ENCODE assay signal across 1 cellular context in the genomic region with DNA sequence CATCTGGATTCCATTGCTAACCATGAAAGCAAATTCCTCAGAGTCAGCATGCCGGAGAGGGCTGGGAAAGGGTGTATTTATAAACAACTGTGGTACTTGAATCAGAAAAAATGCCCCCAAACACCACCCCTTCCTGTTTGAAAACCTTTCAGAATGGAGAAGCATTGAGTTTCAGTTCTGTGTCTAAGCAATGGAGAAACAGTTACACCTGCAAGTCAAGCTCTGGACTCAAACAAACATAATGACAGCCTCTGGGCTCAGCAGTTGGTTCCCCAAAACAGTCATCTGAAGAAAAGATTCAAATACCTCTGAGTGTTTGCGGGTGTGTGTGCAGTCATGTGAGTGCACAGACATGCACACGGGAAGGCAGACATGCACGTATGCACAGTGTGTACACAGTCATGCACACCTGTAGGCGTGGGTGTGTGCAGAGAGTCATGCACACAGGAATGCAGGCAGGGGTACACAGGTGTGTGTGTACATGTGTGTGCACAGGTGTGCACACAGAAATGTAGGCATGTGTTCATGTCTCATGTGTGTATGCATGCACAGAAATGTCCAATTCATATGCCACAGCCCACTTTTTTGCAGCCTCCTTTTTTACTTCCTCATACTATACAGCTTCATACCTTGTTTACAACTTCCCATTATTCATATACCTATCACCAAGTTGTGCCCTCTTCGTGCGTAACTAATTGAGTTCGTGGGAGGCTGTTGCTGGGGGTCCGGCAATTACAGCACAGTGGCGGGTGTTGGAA.
TF ChIP-seq lines count a peak whose summit lies in the region.

No MANE protein-coding gene starts in this region.

TF ChIP-seq in GM12878, 131 proteins besides CTCF, POLR2A, EP300 and RAD21 (continued from another document and continues in another):
- TF ChIP-seq, protein P1, sequence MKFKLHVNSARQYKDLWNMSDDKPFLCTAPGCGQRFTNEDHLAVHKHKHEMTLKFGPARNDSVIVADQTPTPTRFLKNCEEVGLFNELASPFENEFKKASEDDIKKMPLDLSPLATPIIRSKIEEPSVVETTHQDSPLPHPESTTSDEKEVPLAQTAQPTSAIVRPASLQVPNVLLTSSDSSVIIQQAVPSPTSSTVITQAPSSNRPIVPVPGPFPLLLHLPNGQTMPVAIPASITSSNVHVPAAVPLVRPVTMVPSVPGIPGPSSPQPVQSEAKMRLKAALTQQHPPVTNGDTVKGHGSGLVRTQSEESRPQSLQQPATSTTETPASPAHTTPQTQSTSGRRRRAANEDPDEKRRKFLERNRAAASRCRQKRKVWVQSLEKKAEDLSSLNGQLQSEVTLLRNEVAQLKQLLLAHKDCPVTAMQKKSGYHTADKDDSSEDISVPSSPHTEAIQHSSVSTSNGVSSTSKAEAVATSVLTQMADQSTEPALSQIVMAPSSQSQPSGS (IDR thresholded peaks at IDR 0.05; ENCODE audit: low read length) = peak; percentile 67
- TF ChIP-seq, protein P2, sequence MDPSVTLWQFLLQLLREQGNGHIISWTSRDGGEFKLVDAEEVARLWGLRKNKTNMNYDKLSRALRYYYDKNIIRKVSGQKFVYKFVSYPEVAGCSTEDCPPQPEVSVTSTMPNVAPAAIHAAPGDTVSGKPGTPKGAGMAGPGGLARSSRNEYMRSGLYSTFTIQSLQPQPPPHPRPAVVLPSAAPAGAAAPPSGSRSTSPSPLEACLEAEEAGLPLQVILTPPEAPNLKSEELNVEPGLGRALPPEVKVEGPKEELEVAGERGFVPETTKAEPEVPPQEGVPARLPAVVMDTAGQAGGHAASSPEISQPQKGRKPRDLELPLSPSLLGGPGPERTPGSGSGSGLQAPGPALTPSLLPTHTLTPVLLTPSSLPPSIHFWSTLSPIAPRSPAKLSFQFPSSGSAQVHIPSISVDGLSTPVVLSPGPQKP (IDR thresholded peaks at IDR 0.05; ENCODE audit: low read depth, low read length) = no peak
- no peak for TF ChIP-seq RFX5 (IDR thresholded peaks at IDR 0.05; ENCODE audit: low read depth, low read length)
- peak; percentile 88 for TF ChIP-seq TCF3 (IDR thresholded peaks at IDR 0.05; ENCODE audit: borderline replicate concordance, insufficient read depth, low read depth, low read length)
- no peak for TF ChIP-seq GABPA (IDR thresholded peaks at IDR 0.05; ENCODE audit: low read depth)
- peak; percentile 68 to 92 for TF ChIP-seq IKZF2 (IDR thresholded peaks at IDR 0.05)
- TF ChIP-seq CREB1 (IDR thresholded peaks at IDR 0.05; ENCODE audit: low read depth) = peak; percentile 50; the same call in 1 of the 2 replicates
- no peak for TF ChIP-seq CBX5 (IDR thresholded peaks at IDR 0.05; ENCODE audit: low read depth)
- no peak for TF ChIP-seq NFYA (IDR thresholded peaks at IDR 0.05; ENCODE audit: borderline replicate concordance, low read depth, low read length)
- TF ChIP-seq SMC3 (IDR thresholded peaks at IDR 0.05; ENCODE audit: borderline replicate concordance, low read length) = no peak
- TF ChIP-seq WRNIP1 (IDR thresholded peaks at IDR 0.05; ENCODE audit: borderline replicate concordance, low read depth, low read length) = no peak
- TF ChIP-seq STAT3 (IDR thresholded peaks at IDR 0.05; ENCODE audit: low read depth, low read length) = no peak
- TF ChIP-seq SPI1 (IDR thresholded peaks at IDR 0.05; ENCODE audit: borderline replicate concordance, insufficient read depth, low read depth, low read length) = peak; percentile 69; the same call in 1 of the 2 replicates
- peak; percentile 91 for TF ChIP-seq RUNX3 (IDR thresholded peaks at IDR 0.05; ENCODE audit: low read length)
- no peak for TF ChIP-seq ZNF384 (IDR thresholded peaks at IDR 0.05; ENCODE audit: borderline replicate concordance, low read depth, low read length)
- peak; percentile 100 for TF ChIP-seq KDM1A (IDR thresholded peaks at IDR 0.05; ENCODE audit: borderline replicate concordance)
- TF ChIP-seq, protein P3, sequence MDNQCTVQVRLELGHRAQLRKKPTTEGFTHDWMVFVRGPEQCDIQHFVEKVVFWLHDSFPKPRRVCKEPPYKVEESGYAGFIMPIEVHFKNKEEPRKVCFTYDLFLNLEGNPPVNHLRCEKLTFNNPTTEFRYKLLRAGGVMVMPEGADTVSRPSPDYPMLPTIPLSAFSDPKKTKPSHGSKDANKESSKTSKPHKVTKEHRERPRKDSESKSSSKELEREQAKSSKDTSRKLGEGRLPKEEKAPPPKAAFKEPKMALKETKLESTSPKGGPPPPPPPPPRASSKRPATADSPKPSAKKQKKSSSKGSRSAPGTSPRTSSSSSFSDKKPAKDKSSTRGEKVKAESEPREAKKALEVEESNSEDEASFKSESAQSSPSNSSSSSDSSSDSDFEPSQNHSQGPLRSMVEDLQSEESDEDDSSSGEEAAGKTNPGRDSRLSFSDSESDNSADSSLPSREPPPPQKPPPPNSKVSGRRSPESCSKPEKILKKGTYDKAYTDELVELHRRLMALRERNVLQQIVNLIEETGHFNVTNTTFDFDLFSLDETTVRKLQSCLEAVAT (IDR thresholded peaks at IDR 0.05) = no peak
- TF ChIP-seq, protein P4, sequence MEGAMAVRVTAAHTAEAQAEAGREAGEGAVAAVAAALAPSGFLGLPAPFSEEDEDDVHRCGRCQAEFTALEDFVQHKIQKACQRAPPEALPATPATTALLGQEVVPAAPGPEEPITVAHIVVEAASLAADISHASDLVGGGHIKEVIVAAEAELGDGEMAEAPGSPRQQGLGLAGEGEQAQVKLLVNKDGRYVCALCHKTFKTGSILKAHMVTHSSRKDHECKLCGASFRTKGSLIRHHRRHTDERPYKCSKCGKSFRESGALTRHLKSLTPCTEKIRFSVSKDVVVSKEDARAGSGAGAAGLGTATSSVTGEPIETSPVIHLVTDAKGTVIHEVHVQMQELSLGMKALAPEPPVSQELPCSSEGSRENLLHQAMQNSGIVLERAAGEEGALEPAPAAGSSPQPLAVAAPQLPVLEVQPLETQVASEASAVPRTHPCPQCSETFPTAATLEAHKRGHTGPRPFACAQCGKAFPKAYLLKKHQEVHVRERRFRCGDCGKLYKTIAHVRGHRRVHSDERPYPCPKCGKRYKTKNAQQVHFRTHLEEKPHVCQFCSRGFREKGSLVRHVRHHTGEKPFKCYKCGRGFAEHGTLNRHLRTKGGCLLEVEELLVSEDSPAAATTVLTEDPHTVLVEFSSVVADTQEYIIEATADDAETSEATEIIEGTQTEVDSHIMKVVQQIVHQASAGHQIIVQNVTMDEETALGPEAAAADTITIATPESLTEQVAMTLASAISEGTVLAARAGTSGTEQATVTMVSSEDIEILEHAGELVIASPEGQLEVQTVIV (IDR thresholded peaks at IDR 0.05; ENCODE audit: borderline replicate concordance, partially characterized antibody) = no peak
- peak; percentile 71; the same call in 1 of the 2 replicates for TF ChIP-seq CBFB (IDR thresholded peaks at IDR 0.05; ENCODE audit: low read depth)
- peak; percentile 66 for TF ChIP-seq DPF2 (IDR thresholded peaks at IDR 0.05)
- TF ChIP-seq, protein P5, sequence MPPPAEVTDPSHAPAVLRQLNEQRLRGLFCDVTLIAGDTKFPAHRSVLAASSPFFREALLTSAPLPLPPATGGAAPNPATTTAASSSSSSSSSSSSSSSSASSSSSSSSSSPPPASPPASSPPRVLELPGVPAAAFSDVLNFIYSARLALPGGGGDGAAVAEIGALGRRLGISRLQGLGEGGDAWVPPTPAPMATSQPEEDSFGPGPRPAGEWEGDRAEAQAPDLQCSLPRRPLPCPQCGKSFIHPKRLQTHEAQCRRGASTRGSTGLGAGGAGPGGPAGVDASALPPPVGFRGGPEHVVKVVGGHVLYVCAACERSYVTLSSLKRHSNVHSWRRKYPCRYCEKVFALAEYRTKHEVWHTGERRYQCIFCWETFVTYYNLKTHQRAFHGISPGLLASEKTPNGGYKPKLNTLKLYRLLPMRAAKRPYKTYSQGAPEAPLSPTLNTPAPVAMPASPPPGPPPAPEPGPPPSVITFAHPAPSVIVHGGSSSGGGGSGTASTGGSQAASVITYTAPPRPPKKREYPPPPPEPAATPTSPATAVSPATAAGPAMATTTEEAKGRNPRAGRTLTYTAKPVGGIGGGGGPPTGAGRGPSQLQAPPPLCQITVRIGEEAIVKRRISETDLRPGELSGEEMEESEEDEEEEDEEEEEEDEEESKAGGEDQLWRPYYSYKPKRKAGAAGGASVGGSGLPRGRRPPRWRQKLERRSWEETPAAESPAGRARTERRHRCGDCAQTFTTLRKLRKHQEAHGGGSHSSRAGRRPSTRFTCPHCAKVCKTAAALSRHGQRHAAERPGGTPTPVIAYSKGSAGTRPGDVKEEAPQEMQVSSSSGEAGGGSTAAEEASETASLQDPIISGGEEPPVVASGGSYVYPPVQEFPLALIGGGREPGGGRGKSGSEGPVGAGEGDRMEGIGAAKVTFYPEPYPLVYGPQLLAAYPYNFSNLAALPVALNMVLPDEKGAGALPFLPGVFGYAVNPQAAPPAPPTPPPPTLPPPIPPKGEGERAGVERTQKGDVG (CRISPR knock-in tag; IDR thresholded peaks at IDR 0.05) = no peak
- no peak for TF ChIP-seq SIN3A (IDR thresholded peaks at IDR 0.05; ENCODE audit: low read depth, low read length)
- TF ChIP-seq, protein P6, sequence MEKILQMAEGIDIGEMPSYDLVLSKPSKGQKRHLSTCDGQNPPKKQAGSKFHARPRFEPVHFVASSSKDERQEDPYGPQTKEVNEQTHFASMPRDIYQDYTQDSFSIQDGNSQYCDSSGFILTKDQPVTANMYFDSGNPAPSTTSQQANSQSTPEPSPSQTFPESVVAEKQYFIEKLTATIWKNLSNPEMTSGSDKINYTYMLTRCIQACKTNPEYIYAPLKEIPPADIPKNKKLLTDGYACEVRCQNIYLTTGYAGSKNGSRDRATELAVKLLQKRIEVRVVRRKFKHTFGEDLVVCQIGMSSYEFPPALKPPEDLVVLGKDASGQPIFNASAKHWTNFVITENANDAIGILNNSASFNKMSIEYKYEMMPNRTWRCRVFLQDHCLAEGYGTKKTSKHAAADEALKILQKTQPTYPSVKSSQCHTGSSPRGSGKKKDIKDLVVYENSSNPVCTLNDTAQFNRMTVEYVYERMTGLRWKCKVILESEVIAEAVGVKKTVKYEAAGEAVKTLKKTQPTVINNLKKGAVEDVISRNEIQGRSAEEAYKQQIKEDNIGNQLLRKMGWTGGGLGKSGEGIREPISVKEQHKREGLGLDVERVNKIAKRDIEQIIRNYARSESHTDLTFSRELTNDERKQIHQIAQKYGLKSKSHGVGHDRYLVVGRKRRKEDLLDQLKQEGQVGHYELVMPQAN (conservative IDR thresholded peaks at IDR 0.05) = no peak
- TF ChIP-seq TCF12 (IDR thresholded peaks at IDR 0.05; ENCODE audit: low read depth, low read length) = peak; percentile 81
- no peak for TF ChIP-seq PML (IDR thresholded peaks at IDR 0.05; ENCODE audit: low read length)
- no peak for TF ChIP-seq CBX3 (IDR thresholded peaks at IDR 0.05; ENCODE audit: borderline replicate concordance, low read depth)
- TF ChIP-seq, protein P7, sequence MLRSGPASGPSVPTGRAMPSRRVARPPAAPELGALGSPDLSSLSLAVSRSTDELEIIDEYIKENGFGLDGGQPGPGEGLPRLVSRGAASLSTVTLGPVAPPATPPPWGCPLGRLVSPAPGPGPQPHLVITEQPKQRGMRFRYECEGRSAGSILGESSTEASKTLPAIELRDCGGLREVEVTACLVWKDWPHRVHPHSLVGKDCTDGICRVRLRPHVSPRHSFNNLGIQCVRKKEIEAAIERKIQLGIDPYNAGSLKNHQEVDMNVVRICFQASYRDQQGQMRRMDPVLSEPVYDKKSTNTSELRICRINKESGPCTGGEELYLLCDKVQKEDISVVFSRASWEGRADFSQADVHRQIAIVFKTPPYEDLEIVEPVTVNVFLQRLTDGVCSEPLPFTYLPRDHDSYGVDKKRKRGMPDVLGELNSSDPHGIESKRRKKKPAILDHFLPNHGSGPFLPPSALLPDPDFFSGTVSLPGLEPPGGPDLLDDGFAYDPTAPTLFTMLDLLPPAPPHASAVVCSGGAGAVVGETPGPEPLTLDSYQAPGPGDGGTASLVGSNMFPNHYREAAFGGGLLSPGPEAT (IDR thresholded peaks at IDR 0.05; ENCODE audit: low read depth) = no peak; the same call in 1 of the 2 replicates
- no peak for TF ChIP-seq SREBF2 (IDR thresholded peaks at IDR 0.05; ENCODE audit: low read length)
- TF ChIP-seq, protein P8, sequence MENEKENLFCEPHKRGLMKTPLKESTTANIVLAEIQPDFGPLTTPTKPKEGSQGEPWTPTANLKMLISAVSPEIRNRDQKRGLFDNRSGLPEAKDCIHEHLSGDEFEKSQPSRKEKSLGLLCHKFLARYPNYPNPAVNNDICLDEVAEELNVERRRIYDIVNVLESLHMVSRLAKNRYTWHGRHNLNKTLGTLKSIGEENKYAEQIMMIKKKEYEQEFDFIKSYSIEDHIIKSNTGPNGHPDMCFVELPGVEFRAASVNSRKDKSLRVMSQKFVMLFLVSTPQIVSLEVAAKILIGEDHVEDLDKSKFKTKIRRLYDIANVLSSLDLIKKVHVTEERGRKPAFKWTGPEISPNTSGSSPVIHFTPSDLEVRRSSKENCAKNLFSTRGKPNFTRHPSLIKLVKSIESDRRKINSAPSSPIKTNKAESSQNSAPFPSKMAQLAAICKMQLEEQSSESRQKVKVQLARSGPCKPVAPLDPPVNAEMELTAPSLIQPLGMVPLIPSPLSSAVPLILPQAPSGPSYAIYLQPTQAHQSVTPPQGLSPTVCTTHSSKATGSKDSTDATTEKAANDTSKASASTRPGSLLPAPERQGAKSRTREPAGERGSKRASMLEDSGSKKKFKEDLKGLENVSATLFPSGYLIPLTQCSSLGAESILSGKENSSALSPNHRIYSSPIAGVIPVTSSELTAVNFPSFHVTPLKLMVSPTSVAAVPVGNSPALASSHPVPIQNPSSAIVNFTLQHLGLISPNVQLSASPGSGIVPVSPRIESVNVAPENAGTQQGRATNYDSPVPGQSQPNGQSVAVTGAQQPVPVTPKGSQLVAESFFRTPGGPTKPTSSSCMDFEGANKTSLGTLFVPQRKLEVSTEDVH (IDR thresholded peaks at IDR 0.05; ENCODE audit: low read depth, partially characterized antibody) = no peak
- TF ChIP-seq, protein P9, sequence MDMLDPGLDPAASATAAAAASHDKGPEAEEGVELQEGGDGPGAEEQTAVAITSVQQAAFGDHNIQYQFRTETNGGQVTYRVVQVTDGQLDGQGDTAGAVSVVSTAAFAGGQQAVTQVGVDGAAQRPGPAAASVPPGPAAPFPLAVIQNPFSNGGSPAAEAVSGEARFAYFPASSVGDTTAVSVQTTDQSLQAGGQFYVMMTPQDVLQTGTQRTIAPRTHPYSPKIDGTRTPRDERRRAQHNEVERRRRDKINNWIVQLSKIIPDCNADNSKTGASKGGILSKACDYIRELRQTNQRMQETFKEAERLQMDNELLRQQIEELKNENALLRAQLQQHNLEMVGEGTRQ (IDR thresholded peaks at IDR 0.05; ENCODE audit: borderline replicate concordance, low read depth, low read length) = no peak
- TF ChIP-seq ATF7 (IDR thresholded peaks at IDR 0.05; ENCODE audit: low read depth) = no peak
- TF ChIP-seq, protein P10, sequence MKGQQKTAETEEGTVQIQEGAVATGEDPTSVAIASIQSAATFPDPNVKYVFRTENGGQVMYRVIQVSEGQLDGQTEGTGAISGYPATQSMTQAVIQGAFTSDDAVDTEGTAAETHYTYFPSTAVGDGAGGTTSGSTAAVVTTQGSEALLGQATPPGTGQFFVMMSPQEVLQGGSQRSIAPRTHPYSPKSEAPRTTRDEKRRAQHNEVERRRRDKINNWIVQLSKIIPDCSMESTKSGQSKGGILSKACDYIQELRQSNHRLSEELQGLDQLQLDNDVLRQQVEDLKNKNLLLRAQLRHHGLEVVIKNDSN (IDR thresholded peaks at IDR 0.05; ENCODE audit: borderline replicate concordance, extremely low read length, insufficient read depth, low read depth, low read length) = peak; percentile 26
- TF ChIP-seq STAT1 (conservative IDR thresholded peaks at IDR 0.05) = no peak
